ENCODE assay signal across 8 cellular contexts in the genomic region with DNA sequence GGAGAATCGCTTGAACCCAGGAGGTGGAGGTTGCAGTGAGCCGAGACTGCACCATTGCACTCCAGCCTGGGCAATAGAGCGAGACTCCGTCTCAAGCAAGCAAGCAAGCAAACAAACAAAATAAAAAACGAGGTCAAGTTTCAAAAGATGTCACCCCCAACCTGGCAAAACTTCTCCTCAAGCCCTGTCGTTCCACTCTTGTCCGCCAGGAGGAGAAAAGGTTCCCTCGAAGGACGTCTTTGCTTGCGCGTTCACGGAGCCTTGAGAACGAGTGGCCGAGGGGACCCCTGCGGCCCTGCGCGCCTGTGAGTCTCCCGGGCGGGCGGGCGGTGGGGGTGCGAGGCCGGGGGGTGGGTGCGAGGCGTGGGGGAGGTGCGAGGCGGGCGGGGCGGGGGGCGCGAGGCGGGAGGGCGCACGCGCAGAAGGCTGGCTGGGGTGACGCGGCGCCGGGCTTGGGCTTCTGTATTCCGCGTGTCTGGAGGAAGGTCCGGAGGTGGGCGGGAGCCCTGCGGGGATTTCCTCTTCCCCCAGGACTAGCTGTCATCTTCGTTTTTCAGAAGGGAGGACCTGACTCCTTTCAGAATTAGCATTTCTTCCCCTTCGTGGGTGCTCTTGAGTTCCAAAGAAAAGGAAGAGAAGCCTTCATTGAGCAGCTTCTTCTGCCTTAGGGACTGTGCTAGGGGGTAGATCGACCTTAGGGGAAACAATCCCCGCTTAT. TPM values are rescaled to one million over a fixed set of nuclear protein-coding genes. Genes with fewer than 3 reads are reported as not detected.
DNase-seq lines count a peak whose midpoint lies in the region; ATAC-seq and TF ChIP-seq lines count a peak whose summit lies in the region.

No MANE protein-coding gene starts in this region.

- TF ChIP-seq POLR2A in erythroblast (IDR thresholded peaks at IDR 0.05; ENCODE audit: low read length): no peak

- peak; percentile 85 for DNase-seq in DMS 273 (lab: John Stamatoyannopoulos, UW; ENCODE audit: unreplicated experiment)
- DNase-seq in DMS 273 treated with DMSO at 0.1 percent for 48 hours (lab: John Stamatoyannopoulos, UW): no peak
- DNase-seq in activated T-cell treated with anti-CD3 and anti-CD28 coated beads for 1 hour (ENCODE audit: low read depth): peak; percentile 80
- peak; percentile 79 to 84 for DNase-seq in erythroblast (lab: John Stamatoyannopoulos, UW)
- peak; percentile 80 to 90 (median 84) for DNase-seq in mucosa of descending colon
- peak; percentile 72 to 78 for DNase-seq in stimulated activated CD8-positive, alpha-beta memory T cell treated with anti-CD3 and anti-CD28 coated beads, Interleukin-15, amount 100 ng/mL, for 48 hours (ENCODE audit: low read depth in 2 of 2)

- ATAC-seq in HG03565 (IDR thresholded peaks at IDR 0.05; ENCODE audit: unreplicated experiment): peak; percentile 51
- ATAC-seq in mucosa of descending colon: peak; percentile 85

- no peaks in the 10 kb centered on the region for H3K9me3 ChIP-seq in OCI-LY1 (ENCODE audit: low read length)
- H3K9me3 ChIP-seq in mucosa of descending colon: no peaks in the 10 kb centered on the region

- H3K4me3 ChIP-seq in OCI-LY1 (ENCODE audit: low read depth, low read length, poor library complexity, severe bottlenecking) (peak overlapping the region; percentile 50), mucosa of descending colon (no peak overlapping the region)

- peak; percentile 66 for TF ChIP-seq CTCF in OCI-LY1 (IDR thresholded peaks at IDR 0.05; ENCODE audit: low read length)
- peak; percentile 80 for TF ChIP-seq CTCF in mucosa of descending colon (IDR thresholded peaks at IDR 0.05)

- H2AFZ ChIP-seq in OCI-LY1 (ENCODE audit: low read length): no peak overlapping the region; the same call in 1 of the 2 replicates

- H3F3A ChIP-seq in OCI-LY1 (ENCODE audit: insufficient read depth, low read length): no peaks in the 10 kb centered on the region

- no peak overlapping the region for H3K27ac ChIP-seq in OCI-LY1 (ENCODE audit: low read depth, low read length, poor library complexity, severe bottlenecking)

- H3K36me3 ChIP-seq in OCI-LY1 (ENCODE audit: insufficient read depth, low read length) (no peaks in the 10 kb centered on the region), mucosa of descending colon (ENCODE audit: low read depth) (no peaks in the 10 kb centered on the region)

- no peaks in the 10 kb centered on the region for H3K27me3 ChIP-seq in OCI-LY1 (ENCODE audit: insufficient read depth, low read length)

- H3K4me2 ChIP-seq in OCI-LY1 (ENCODE audit: low read length): peak overlapping the region; percentile 68

- no peaks in the 10 kb centered on the region for H4K20me1 ChIP-seq in OCI-LY1 (ENCODE audit: insufficient read depth, low read length)

- peaks cover 25% of the 10 kb centered on the region for H3K4me1 ChIP-seq in OCI-LY1 (ENCODE audit: insufficient read depth, low read length, severe bottlenecking)
- peaks cover 16% of the 10 kb centered on the region for H3K4me1 ChIP-seq in mucosa of descending colon (ENCODE audit: low read depth)

- H3K79me2 ChIP-seq in OCI-LY1 (ENCODE audit: insufficient read depth, low read length): no peaks in the 10 kb centered on the region

- intact Hi-C loops in mucosa of descending colon (cut with DNase I, micrococcal nuclease): no loop called here

- peak overlapping the region; percentile 49 for H3K9ac ChIP-seq in OCI-LY1 (ENCODE audit: low read length)

- H3K9me2 ChIP-seq in OCI-LY1 (ENCODE audit: low read depth, low read length): no peaks in the 10 kb centered on the region

RNA-seq across cellular contexts. Expression of a gene that starts 3.7 kb away (rescaled TPM):
- 1 to 10 TPM; 3.0 to 5.3 (median 3.6) TPM for total RNA-seq in mucosa of descending colon

RNA-seq across cellular contexts. Expression of a gene that starts 33.8 kb away (rescaled TPM):
- 100 to 1,000 TPM; 219 to 286 (median 273) TPM for total RNA-seq in mucosa of descending colon

RNA-seq across cellular contexts. Expression of a gene that starts 34.2 kb away (rescaled TPM):
- total RNA-seq in mucosa of descending colon: 1 to 10 TPM; 1.8 to 4.5 (median 3.5) TPM

RNA-seq across cellular contexts. Expression of a gene that starts 44.0 kb away (rescaled TPM):
- total RNA-seq in mucosa of descending colon: 10 to 100 TPM; 56.6 to 71.7 (median 57.1) TPM

RNA-seq across cellular contexts. Expression of a gene that starts 46.7 kb away (rescaled TPM):
- 10 to 100 TPM in 2 of 3 donors, 1 to 10 TPM in 1; 8.0 to 11.2 (median 10.8) TPM for total RNA-seq in mucosa of descending colon
